In the genomic region with DNA sequence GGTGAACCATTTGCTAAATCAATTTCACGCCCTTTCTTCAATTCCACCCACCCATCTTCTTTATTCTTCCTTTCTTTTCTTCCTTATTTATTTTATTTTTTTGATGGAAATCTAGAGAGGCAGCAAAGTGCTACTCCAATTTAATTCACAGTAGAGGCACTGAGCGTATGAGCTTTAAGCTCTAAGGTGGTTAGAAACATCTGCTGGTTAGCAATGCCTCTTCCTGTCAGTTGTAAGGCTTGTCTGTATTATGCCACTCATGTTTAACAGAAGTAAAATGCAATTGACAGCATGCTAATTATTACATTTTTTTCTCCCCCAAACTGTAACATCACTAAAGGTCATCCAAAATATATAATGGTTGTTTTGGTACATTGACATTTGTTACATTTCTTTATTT, we compare ENCODE assay signal across 1 cellular context.
TF ChIP-seq lines count a peak whose summit lies in the region.

No MANE protein-coding gene starts in this region.

TF ChIP-seq in GM23338, 12 proteins besides CTCF, POLR2A, EP300 and RAD21:
- TF ChIP-seq EZH2phosphoT487 (IDR thresholded peaks at IDR 0.05; ENCODE audit: unreplicated experiment) = no peak
- no peak for TF ChIP-seq NANOG (IDR thresholded peaks at IDR 0.05; ENCODE audit: borderline replicate concordance)
- no peak for TF ChIP-seq EZH2 (IDR thresholded peaks at IDR 0.05; ENCODE audit: low read depth, unreplicated experiment)
- TF ChIP-seq STAT1 (IDR thresholded peaks at IDR 0.05; ENCODE audit: unreplicated experiment) = no peak
- TF ChIP-seq POLR2AphosphoS5 (IDR thresholded peaks at IDR 0.05; ENCODE audit: low read depth) = no peak
- TF ChIP-seq CREB1 (CRISPR knock-in tag; IDR thresholded peaks at IDR 0.05; ENCODE audit: low read depth) = no peak
- TF ChIP-seq, protein P1, sequence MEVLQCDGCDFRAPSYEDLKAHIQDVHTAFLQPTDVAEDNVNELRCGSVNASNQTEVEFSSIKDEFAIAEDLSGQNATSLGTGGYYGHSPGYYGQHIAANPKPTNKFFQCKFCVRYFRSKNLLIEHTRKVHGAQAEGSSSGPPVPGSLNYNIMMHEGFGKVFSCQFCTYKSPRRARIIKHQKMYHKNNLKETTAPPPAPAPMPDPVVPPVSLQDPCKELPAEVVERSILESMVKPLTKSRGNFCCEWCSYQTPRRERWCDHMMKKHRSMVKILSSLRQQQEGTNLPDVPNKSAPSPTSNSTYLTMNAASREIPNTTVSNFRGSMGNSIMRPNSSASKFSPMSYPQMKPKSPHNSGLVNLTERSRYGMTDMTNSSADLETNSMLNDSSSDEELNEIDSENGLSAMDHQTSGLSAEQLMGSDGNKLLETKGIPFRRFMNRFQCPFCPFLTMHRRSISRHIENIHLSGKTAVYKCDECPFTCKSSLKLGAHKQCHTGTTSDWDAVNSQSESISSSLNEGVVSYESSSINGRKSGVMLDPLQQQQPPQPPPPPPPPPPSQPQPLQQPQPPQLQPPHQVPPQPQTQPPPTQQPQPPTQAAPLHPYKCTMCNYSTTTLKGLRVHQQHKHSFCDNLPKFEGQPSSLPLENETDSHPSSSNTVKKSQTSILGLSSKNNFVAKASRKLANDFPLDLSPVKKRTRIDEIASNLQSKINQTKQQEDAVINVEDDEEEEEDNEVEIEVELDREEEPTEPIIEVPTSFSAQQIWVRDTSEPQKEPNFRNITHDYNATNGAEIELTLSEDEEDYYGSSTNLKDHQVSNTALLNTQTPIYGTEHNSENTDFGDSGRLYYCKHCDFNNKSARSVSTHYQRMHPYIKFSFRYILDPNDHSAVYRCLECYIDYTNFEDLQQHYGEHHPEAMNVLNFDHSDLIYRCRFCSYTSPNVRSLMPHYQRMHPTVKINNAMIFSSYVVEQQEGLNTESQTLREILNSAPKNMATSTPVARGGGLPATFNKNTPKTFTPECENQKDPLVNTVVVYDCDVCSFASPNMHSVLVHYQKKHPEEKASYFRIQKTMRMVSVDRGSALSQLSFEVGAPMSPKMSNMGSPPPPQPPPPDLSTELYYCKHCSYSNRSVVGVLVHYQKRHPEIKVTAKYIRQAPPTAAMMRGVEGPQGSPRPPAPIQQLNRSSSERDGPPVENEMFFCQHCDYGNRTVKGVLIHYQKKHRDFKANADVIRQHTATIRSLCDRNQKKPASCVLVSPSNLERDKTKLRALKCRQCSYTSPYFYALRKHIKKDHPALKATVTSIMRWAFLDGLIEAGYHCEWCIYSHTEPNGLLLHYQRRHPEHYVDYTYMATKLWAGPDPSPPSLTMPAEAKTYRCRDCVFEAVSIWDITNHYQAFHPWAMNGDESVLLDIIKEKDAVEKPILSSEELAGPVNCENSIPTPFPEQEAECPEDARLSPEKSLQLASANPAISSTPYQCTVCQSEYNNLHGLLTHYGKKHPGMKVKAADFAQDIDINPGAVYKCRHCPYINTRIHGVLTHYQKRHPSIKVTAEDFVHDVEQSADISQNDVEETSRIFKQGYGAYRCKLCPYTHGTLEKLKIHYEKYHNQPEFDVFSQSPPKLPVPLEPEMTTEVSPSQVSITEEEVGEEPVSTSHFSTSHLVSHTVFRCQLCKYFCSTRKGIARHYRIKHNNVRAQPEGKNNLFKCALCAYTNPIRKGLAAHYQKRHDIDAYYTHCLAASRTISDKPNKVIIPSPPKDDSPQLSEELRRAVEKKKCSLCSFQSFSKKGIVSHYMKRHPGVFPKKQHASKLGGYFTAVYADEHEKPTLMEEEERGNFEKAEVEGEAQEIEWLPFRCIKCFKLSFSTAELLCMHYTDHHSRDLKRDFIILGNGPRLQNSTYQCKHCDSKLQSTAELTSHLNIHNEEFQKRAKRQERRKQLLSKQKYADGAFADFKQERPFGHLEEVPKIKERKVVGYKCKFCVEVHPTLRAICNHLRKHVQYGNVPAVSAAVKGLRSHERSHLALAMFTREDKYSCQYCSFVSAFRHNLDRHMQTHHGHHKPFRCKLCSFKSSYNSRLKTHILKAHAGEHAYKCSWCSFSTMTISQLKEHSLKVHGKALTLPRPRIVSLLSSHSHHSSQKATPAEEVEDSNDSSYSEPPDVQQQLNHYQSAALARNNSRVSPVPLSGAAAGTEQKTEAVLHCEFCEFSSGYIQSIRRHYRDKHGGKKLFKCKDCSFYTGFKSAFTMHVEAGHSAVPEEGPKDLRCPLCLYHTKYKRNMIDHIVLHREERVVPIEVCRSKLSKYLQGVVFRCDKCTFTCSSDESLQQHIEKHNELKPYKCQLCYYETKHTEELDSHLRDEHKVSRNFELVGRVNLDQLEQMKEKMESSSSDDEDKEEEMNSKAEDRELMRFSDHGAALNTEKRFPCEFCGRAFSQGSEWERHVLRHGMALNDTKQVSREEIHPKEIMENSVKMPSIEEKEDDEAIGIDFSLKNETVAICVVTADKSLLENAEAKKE (CRISPR knock-in tag; IDR thresholded peaks at IDR 0.05) = no peak
- TF ChIP-seq, protein P2, sequence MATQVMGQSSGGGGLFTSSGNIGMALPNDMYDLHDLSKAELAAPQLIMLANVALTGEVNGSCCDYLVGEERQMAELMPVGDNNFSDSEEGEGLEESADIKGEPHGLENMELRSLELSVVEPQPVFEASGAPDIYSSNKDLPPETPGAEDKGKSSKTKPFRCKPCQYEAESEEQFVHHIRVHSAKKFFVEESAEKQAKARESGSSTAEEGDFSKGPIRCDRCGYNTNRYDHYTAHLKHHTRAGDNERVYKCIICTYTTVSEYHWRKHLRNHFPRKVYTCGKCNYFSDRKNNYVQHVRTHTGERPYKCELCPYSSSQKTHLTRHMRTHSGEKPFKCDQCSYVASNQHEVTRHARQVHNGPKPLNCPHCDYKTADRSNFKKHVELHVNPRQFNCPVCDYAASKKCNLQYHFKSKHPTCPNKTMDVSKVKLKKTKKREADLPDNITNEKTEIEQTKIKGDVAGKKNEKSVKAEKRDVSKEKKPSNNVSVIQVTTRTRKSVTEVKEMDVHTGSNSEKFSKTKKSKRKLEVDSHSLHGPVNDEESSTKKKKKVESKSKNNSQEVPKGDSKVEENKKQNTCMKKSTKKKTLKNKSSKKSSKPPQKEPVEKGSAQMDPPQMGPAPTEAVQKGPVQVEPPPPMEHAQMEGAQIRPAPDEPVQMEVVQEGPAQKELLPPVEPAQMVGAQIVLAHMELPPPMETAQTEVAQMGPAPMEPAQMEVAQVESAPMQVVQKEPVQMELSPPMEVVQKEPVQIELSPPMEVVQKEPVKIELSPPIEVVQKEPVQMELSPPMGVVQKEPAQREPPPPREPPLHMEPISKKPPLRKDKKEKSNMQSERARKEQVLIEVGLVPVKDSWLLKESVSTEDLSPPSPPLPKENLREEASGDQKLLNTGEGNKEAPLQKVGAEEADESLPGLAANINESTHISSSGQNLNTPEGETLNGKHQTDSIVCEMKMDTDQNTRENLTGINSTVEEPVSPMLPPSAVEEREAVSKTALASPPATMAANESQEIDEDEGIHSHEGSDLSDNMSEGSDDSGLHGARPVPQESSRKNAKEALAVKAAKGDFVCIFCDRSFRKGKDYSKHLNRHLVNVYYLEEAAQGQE (IDR thresholded peaks at IDR 0.05; ENCODE audit: unreplicated experiment) = no peak
- TF ChIP-seq JUNB (IDR thresholded peaks at IDR 0.05; ENCODE audit: unreplicated experiment) = no peak
- TF ChIP-seq, protein P3, sequence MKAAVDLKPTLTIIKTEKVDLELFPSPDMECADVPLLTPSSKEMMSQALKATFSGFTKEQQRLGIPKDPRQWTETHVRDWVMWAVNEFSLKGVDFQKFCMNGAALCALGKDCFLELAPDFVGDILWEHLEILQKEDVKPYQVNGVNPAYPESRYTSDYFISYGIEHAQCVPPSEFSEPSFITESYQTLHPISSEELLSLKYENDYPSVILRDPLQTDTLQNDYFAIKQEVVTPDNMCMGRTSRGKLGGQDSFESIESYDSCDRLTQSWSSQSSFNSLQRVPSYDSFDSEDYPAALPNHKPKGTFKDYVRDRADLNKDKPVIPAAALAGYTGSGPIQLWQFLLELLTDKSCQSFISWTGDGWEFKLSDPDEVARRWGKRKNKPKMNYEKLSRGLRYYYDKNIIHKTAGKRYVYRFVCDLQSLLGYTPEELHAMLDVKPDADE (IDR thresholded peaks at IDR 0.05) = no peak
- TF ChIP-seq ZNF331 (CRISPR knock-in tag; IDR thresholded peaks at IDR 0.05; ENCODE audit: low read depth) = no peak
- TF ChIP-seq ZNF114 (CRISPR knock-in tag; IDR thresholded peaks at IDR 0.05) = no peak
